In genomic region chrX:146054311-146054710, GRCh38 we compare ENCODE assay signal across 27 cellular contexts.
"Had no signal": no experiment of that assay in that cellular context is flagged by ENCODE, and none has a peak within 500 bp of the region (broad histone marks: within the 10 kb centered on the region; RNA-seq: fewer than 3 reads in every experiment).

No MANE protein-coding gene starts in this region.

- H3K27ac ChIP-seq: brain microvascular endothelial cell, SJCRH30, SK-N-MC had no signal

- H3K4me3 ChIP-seq: SJCRH30, SK-N-MC had no signal

- H3K27ac Mint-ChIP-seq: activated CD4-positive, alpha-beta memory T cell treated with anti-CD3 and anti-CD28 coated beads for 36 hours; activated CD4-positive, alpha-beta T cell treated with anti-CD3 and anti-CD28 coated beads, Interleukin-2, amount 10 ng/mL, durations not matched to agents 7 days and 5 days; activated naive CD4-positive, alpha-beta T cell treated with anti-CD3 and anti-CD28 coated beads for 36 hours; activated naive CD4-positive, alpha-beta T cell treated with anti-CD3 and anti-CD28 coated beads, Interleukin-2, amount 50 U/mL, for 72 hours; activated T-helper 1 cell treated with anti-CD3 and anti-CD28 coated beads, Interleukin-12 subunit alpha, Interleukin-12 subunit beta, Interleukin-2, Interleukin-4 antibody, amounts not matched to agents 30 ng/mL and 10 ng/mL and 1 ng/mL, durations not matched to agents 14 hours and 24 hours and 36 hours; T-helper 1 cell treated with Interleukin-12 subunit alpha and Interleukin-12 subunit beta and Interleukin-4 antibody, amounts not matched to agents 30 μg/mL and 1 μg/mL, for 36 hours; T-helper 2 cell treated with Interferon-gamma antibody and Interleukin-4, amounts not matched to agents 5 μg/mL and 100 μg/mL, for 36 hours had no signal

- H3K27me3 Mint-ChIP-seq: activated CD4-positive, alpha-beta memory T cell treated with anti-CD3 and anti-CD28 coated beads for 36 hours; activated CD4-positive, alpha-beta T cell treated with anti-CD3 and anti-CD28 coated beads, Interleukin-2, amount 10 ng/mL, durations not matched to agents 7 days and 5 days had no signal

- H3K36me3 Mint-ChIP-seq: activated CD4-positive, alpha-beta memory T cell treated with anti-CD3 and anti-CD28 coated beads for 36 hours; activated naive CD4-positive, alpha-beta T cell treated with anti-CD3 and anti-CD28 coated beads, Interleukin-2, amount 50 U/mL, for 72 hours had no signal

- H3K4me1 Mint-ChIP-seq: activated CD4-positive, alpha-beta T cell treated with anti-CD3 and anti-CD28 coated beads, Interleukin-2, amount 10 ng/mL, durations not matched to agents 7 days and 5 days had no signal

- H3K4me1 ChIP-seq: SJCRH30 had no signal

- DNase-seq: activated CD4-positive, alpha-beta memory T cell treated with anti-CD3 and anti-CD28 coated beads for 36 hours; activated CD4-positive, alpha-beta T cell treated with anti-CD3 and anti-CD28 coated beads, Interleukin-2, amount 10 ng/mL, durations not matched to agents 7 days and 5 days; activated CD8-positive, alpha-beta memory T cell treated with anti-CD3 and anti-CD28 coated beads, Interleukin-2, amount 50 U/mL, for 4 hours; activated gamma-delta T cell treated with Interleukin-2 at 50 U/mL for 16 hours; activated naive CD4-positive, alpha-beta T cell treated with anti-CD3 and anti-CD28 coated beads for 36 hours; activated T-cell treated with anti-CD3 and anti-CD28 coated beads for 4 hours; activated T-cell treated with anti-CD3 and anti-CD28 coated beads, Interleukin-2, amount 50 U/mL, for 4 hours; anterior cingulate cortex; brain microvascular endothelial cell; central memory CD4-positive, alpha-beta T cell; cortex of kidney; Karpas-422; NCI-H1436 treated with DMSO at 0.1 percent for 48 hours; NCI-H187 treated with DMSO at 0.1 percent for 48 hours; NCI-H2081; NCI-H345; NCI-H526 treated with DMSO at 0.1 percent for 48 hours; NCI-H774; SHP77; SJCRH30 had no signal

- ATAC-seq: activated naive CD4-positive, alpha-beta T cell treated with anti-CD3 and anti-CD28 coated beads, Interleukin-2, amount 50 U/mL, for 72 hours; activated T-cell treated with anti-CD3 and anti-CD28 coated beads, Interleukin-2, amount 50 U/mL, for 4 hours; Panc1 had no signal

- H3K9me3 Mint-ChIP-seq: activated CD4-positive, alpha-beta T cell treated with anti-CD3 and anti-CD28 coated beads, Interleukin-2, amount 10 ng/mL, durations not matched to agents 7 days and 5 days; activated naive CD4-positive, alpha-beta T cell treated with anti-CD3 and anti-CD28 coated beads, Interleukin-2, amount 50 U/mL, for 72 hours; activated T-cell treated with anti-CD3 and anti-CD28 coated beads, Interleukin-2, amount 50 U/mL, for 4 hours; activated T-helper 1 cell treated with anti-CD3 and anti-CD28 coated beads, Interleukin-12 subunit alpha, Interleukin-12 subunit beta, Interleukin-2, Interleukin-4 antibody, amounts not matched to agents 30 ng/mL and 10 ng/mL and 1 ng/mL, durations not matched to agents 14 hours and 24 hours and 36 hours; T-helper 1 cell treated with Interleukin-12 subunit alpha and Interleukin-12 subunit beta and Interleukin-4 antibody, amounts not matched to agents 30 μg/mL and 1 μg/mL, for 36 hours had no signal

- FAIRE-seq: TTC549 had no signal

- H3K9me3 ChIP-seq: SJCRH30 had no signal

- H3K4me3 Mint-ChIP-seq: activated CD4-positive, alpha-beta memory T cell treated with anti-CD3 and anti-CD28 coated beads for 36 hours; activated CD4-positive, alpha-beta T cell treated with anti-CD3 and anti-CD28 coated beads, Interleukin-2, amount 10 ng/mL, durations not matched to agents 7 days and 5 days; activated naive CD4-positive, alpha-beta T cell treated with anti-CD3 and anti-CD28 coated beads for 36 hours; activated T-cell treated with anti-CD3 and anti-CD28 coated beads, Interleukin-2, amount 50 U/mL, for 4 hours; activated T-helper 1 cell treated with anti-CD3 and anti-CD28 coated beads, Interleukin-12 subunit alpha, Interleukin-12 subunit beta, Interleukin-2, Interleukin-4 antibody, amounts not matched to agents 30 ng/mL and 10 ng/mL and 1 ng/mL, durations not matched to agents 14 hours and 24 hours and 36 hours; T-helper 1 cell treated with Interleukin-12 subunit alpha and Interleukin-12 subunit beta and Interleukin-4 antibody, amounts not matched to agents 30 μg/mL and 1 μg/mL, for 36 hours; T-helper 2 cell treated with Interferon-gamma antibody and Interleukin-4, amounts not matched to agents 5 μg/mL and 100 μg/mL, for 36 hours had no signal
